Comparison of ENCODE assay signal across 25 cellular contexts in the genomic region with DNA sequence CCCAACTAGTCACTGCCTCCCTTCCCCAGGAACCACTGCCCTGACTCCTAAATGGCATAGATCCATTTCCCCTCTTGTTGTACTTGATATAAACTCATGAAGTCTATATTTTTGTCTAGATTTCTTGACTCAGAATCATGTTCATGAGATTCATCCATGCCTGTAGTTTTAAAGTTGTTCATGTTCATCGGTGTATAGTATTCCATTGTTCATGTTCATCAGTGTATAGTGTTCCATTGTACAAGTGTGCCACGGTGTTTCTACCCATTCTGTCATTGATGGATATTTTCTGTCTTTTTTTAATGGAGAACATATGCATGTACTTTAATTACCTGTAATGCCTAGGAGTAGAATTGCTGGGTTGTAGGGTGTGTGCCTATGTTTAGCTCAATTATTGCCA.
A peak's percentile ranks its signal among the peaks of the same experiment; 100 is the strongest.
DNase-seq lines count a peak whose midpoint lies in the region; ATAC-seq, FAIRE-seq and TF ChIP-seq lines count a peak whose summit lies in the region.
"Had no signal": no experiment of that assay in that cellular context is flagged by ENCODE, and none has a peak within 500 bp of the region (broad histone marks: within the 10 kb centered on the region; RNA-seq: fewer than 3 reads in every experiment).

No MANE protein-coding gene starts in this region.

- H3K4me2 ChIP-seq in K562 (ENCODE audit: insufficient read depth, low read length) (no peak overlapping the region), mesenchymal stem cell (ENCODE audit: low read length, poor library complexity, severe bottlenecking) (no peak overlapping the region)
- H3K4me2 ChIP-seq: A549; BLaER1 treated with 17β-estradiol and CSF1 and Interleukin-3, amounts not matched to agents 10 nM and 100 nM had no signal

- H3K36me3 ChIP-seq in HEK293 (ENCODE audit: control insufficient read depth in 2 of 2, insufficient read depth in 1 of 2, low read length in 2 of 2) (no peaks in the 10 kb centered on the region), K562 (ENCODE audit: control insufficient read depth, insufficient read depth, low read length) (no peaks in the 10 kb centered on the region), mesenchymal stem cell (ENCODE audit: control insufficient read depth in 1 of 2, insufficient read depth in 2 of 2, low read depth in 1 of 2, low read length in 2 of 2) (no peaks in the 10 kb centered on the region)
- H3K36me3 ChIP-seq: BE2C; BLaER1 treated with 17β-estradiol and CSF1 and Interleukin-3, amounts not matched to agents 10 nM and 100 nM had no signal

- H3K79me1 ChIP-seq in mesenchymal stem cell (replicated peaks; ENCODE audit: low read length, poor library complexity, severe bottlenecking) = no peaks in the 10 kb centered on the region

- no peak overlapping the region for H3K4me3 ChIP-seq in HEK293 (ENCODE audit: low read depth, low read length)
- H3K4me3 ChIP-seq in K562 = no peak overlapping the region
- no peak overlapping the region for H3K4me3 ChIP-seq in mesenchymal stem cell (ENCODE audit: insufficient read depth in 1 of 2, low read depth in 1 of 2, low read length in 2 of 2)
- H3K4me3 ChIP-seq: A549; BLaER1 treated with 17β-estradiol and CSF1 and Interleukin-3, amounts not matched to agents 10 nM and 100 nM; GM12878; GM23248 had no signal

- no peaks in the 10 kb centered on the region for H4K20me1 ChIP-seq in K562 (replicated peaks; ENCODE audit: control insufficient read depth, insufficient read depth, low read length)
- H4K20me1 ChIP-seq: BLaER1 treated with 17β-estradiol and CSF1 and Interleukin-3, amounts not matched to agents 10 nM and 100 nM had no signal

- H2AK5ac ChIP-seq in mesenchymal stem cell (ENCODE audit: low read length, severe bottlenecking) = no peak overlapping the region

- H3K9me3 ChIP-seq in HEK293 (ENCODE audit: control insufficient read depth, insufficient read depth, low read depth, low read length) = no peaks in the 10 kb centered on the region
- no peaks in the 10 kb centered on the region for H3K9me3 ChIP-seq in K562 (replicated peaks; ENCODE audit: control insufficient read depth, insufficient read depth, low read depth, low read length)
- H3K9me3 ChIP-seq in mesenchymal stem cell (ENCODE audit: control insufficient read depth, low read length) = no peaks in the 10 kb centered on the region
- H3K9me3 ChIP-seq: BE2C had no signal

- peak overlapping the region; percentile 69 for H4K91ac ChIP-seq in mesenchymal stem cell (ENCODE audit: low read length)

- POLR2A ChIA-PET in HEK293 (lab: Yijun Ruan, JAX) = no interaction called here
- POLR2A ChIA-PET in K562 (lab: Yijun Ruan, JAX) = no interaction called here

- intact Hi-C loops in K562 (cut with micrococcal nuclease) = no loop called here

- H3K23ac ChIP-seq in mesenchymal stem cell (ENCODE audit: low read length in 2 of 2) = no peak overlapping the region

- DNase-seq in K562 (ENCODE audit: extremely low read depth in 1 of 4, low spot score in 3 of 4) (no peak), mesenchymal stem cell (no peak)
- DNase-seq in activated CD4-positive, alpha-beta T cell treated with anti-CD3 and anti-CD28 coated beads, Interleukin-2, amount 50 U/mL, for 48 hours = no peak
- no peak for DNase-seq in stimulated activated CD4-positive, alpha-beta T cell treated with anti-CD3 and anti-CD28 coated beads, Interleukin-4, amount 100 ng/mL, for 4 hours
- DNase-seq: 8988T; ACHN; AML-193; BE2C; CD4-positive, alpha-beta T cell; CD8-positive, alpha-beta memory T cell; DMS 273 treated with DMSO at 0.1 percent for 48 hours; DMS79; EL; GDM1; GM23248; H9; HFFc6 had no signal

- no peak for FAIRE-seq in K562 (lab: Jason Lieb, UNC)
- FAIRE-seq: A549, D721Med, GM12878, GM19239 had no signal

- 0% methylated on average over 2 of the region's 2 CpGs for WGBS in K562 (ENCODE audit: insufficient coverage, low coverage, missing lambda C conversion rate)
- 100% methylated on average over 2 of the region's 2 CpGs for WGBS in mesenchymal stem cell

- no peak overlapping the region for H2BK5ac ChIP-seq in mesenchymal stem cell (ENCODE audit: low read depth, low read length, poor library complexity, severe bottlenecking)

- H3K4ac ChIP-seq in mesenchymal stem cell (ENCODE audit: low read depth in 1 of 2, low read length in 2 of 2) = no peak overlapping the region

- no peaks in the 10 kb centered on the region for H3K9me1 ChIP-seq in K562 (ENCODE audit: control insufficient read depth, insufficient read depth, low read length)

- in situ Hi-C loops in K562 (cut with MboI) = no loop called here

- peaks cover 5% of the 10 kb centered on the region; the same call in 1 of the 2 replicates for H3K4me1 ChIP-seq in HEK293 (ENCODE audit: control insufficient read depth, insufficient read depth, low read length)
- H3K4me1 ChIP-seq in K562 (replicated peaks in 1 of 2; ENCODE audit: control insufficient read depth in 2 of 2, insufficient read depth in 2 of 2, low read length in 2 of 2) = no peaks in the 10 kb centered on the region
- H3K4me1 ChIP-seq in mesenchymal stem cell (ENCODE audit: control insufficient read depth, insufficient read depth, low read depth, low read length) = peaks cover 15% of the 10 kb centered on the region
- H3K4me1 ChIP-seq: A549, BE2C had no signal

- H3K27ac ChIP-seq in HEK293 (ENCODE audit: extremely low read depth, low read depth, low read length) (no peak overlapping the region), K562 (ENCODE audit: extremely low read depth, low read depth, low read length) (no peak overlapping the region), mesenchymal stem cell (ENCODE audit: low read length, poor library complexity, severe bottlenecking) (no peak overlapping the region)
- H3K27ac ChIP-seq: A549; BLaER1 treated with 17β-estradiol and CSF1 and Interleukin-3, amounts not matched to agents 10 nM and 100 nM; GM23248 had no signal

- TF ChIP-seq CTCF in HEK293 (tag by site-specific recombination; IDR thresholded peaks at IDR 0.05) (no peak), K562 (IDR thresholded peaks at IDR 0.05 in 2 of 3, conservative IDR thresholded peaks at IDR 0.05 in 1 of 3; ENCODE audit: insufficient read depth in 2 of 3, low read depth in 1 of 3, low read length in 3 of 3) (no peak)

- no peak for TF ChIP-seq RAD21 in K562 (CRISPR knock-in tag; conservative IDR thresholded peaks at IDR 0.05 in 1 of 2, IDR thresholded peaks at IDR 0.05 in 1 of 2)

- H3K14ac ChIP-seq in mesenchymal stem cell (ENCODE audit: low read length in 2 of 2) = no peak overlapping the region

- ATAC-seq in K562 (no peak), HG03039 (IDR thresholded peaks at IDR 0.05; ENCODE audit: unreplicated experiment) (no peak)
- ATAC-seq: A549, GM12878, HCT116 had no signal

- H2BK120ac ChIP-seq in mesenchymal stem cell (ENCODE audit: low read depth, low read length) = no peak overlapping the region

- H3K18ac ChIP-seq in mesenchymal stem cell (ENCODE audit: low read depth in 1 of 2, low read length in 2 of 2) = no peak overlapping the region

- H2BK15ac ChIP-seq in mesenchymal stem cell (ENCODE audit: low read depth, poor library complexity, severe bottlenecking) = no peak overlapping the region

- H4K8ac ChIP-seq in mesenchymal stem cell (ENCODE audit: low read length) = no peak overlapping the region

- CTCF ChIA-PET in HEK293 (lab: Yijun Ruan, JAX) (interaction anchor here (0.9 to 1.2 kb wide), 2 partner anchors 15 to 24 kb away, joined by 3 read pairs; no protein-coding TSS in a partner anchor), K562 (lab: Yijun Ruan, JAX; ENCODE audit: low intra/inter-chr PET ratio) (no interaction called here)

- H2AFZ ChIP-seq in K562 (ENCODE audit: low read depth, low read length) (no peak overlapping the region), mesenchymal stem cell (ENCODE audit: low read depth, low read length) (no peak overlapping the region)
- H2AFZ ChIP-seq: GM23248 had no signal

- H3K79me2 ChIP-seq in K562 (ENCODE audit: control insufficient read depth, insufficient read depth, low read length) = no peaks in the 10 kb centered on the region

- H3K9ac ChIP-seq in K562 (ENCODE audit: insufficient read depth in 1 of 2, low read depth in 2 of 2, low read length in 2 of 2) = no peak overlapping the region
- H3K9ac ChIP-seq in mesenchymal stem cell (ENCODE audit: low read length) = no peak overlapping the region
- H3K9ac ChIP-seq: BLaER1 treated with 17β-estradiol and CSF1 and Interleukin-3, amounts not matched to agents 10 nM and 100 nM; GM23248 had no signal

- TF ChIP-seq POLR2A in K562 (conservative IDR thresholded peaks at IDR 0.05) = no peak

- H3K27me3 ChIP-seq in K562 (ENCODE audit: control insufficient read depth in 2 of 2, insufficient read depth in 2 of 2, low read length in 2 of 2) = peaks cover 0 to 6% of the 10 kb centered on the region in 2 experiments; a peak in 1 of 5 replicates
- no peaks in the 10 kb centered on the region for H3K27me3 ChIP-seq in mesenchymal stem cell (ENCODE audit: control insufficient read depth in 1 of 2, insufficient read depth in 1 of 2, low read length in 2 of 2)
- H3K27me3 ChIP-seq: BE2C; BLaER1 treated with 17β-estradiol and CSF1 and Interleukin-3, amounts not matched to agents 10 nM and 100 nM had no signal

- no TSS peak for BruUV-seq in K562 (replicated peaks; lab: Mats Ljungman, UMichigan)

- H2BK12ac ChIP-seq in mesenchymal stem cell (ENCODE audit: low read length in 2 of 2) = no peak overlapping the region

- TF ChIP-seq EP300 in K562 (IDR thresholded peaks at IDR 0.05; ENCODE audit: low read length) = no peak

TF ChIP-seq in HEK293, 187 proteins besides CTCF, POLR2A, EP300 and RAD21 (continues in another document):
- TF ChIP-seq ZNF580 (tag by site-specific recombination; IDR thresholded peaks at IDR 0.05) = peak; percentile 68

TF ChIP-seq in K562, 482 proteins besides CTCF, POLR2A, EP300 and RAD21 (continues in another document):
- TF ChIP-seq MEF2D (tag; conservative IDR thresholded peaks at IDR 0.05; ENCODE audit: low read depth) (no peak), ILF3 (IDR thresholded peaks at IDR 0.05; ENCODE audit: borderline replicate concordance) (no peak), NFIX (CRISPR knock-in tag; IDR thresholded peaks at IDR 0.05; ENCODE audit: low read depth) (no peak), XRCC4 (IDR thresholded peaks at IDR 0.05; ENCODE audit: extremely low read depth, insufficient read depth, insufficient read length) (no peak), RBM25 (IDR thresholded peaks at IDR 0.05; ENCODE audit: low read depth, low read length, severe bottlenecking) (peak; percentile 77), RUNX1 (IDR thresholded peaks at IDR 0.05; ENCODE audit: low read depth) (no peak)

Comparison
In these comparisons a context has a peak if more than half of its experiments do, and no peak if none do; other contexts are left out.
1. Of the 44 proteins assayed by ChIP-seq in both K562 and HEK293: peak only in K562: none; only in HEK293: none; in both: ZNF146; in neither: 43.